13 cellular contexts compared by ENCODE assay signal in the genomic region with DNA sequence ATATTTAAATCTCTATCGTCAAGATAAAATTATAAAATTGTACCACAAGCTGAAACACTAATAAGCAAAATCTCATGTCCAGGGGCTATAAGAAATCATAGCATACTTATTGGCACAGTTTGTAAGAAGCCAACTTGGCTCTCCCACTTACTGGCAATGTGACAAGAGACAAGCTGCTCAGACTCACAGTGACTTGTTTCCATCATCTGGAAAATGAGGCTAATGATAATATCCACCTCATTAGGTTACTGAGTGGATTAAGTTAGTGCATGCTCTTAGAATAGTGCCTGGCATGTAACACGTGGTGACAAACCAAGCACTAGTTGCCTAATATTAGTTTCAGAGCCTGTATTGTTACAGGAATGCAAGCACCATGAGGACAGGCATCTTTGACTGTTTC.
"Had no signal": no experiment of that assay in that cellular context is flagged by ENCODE, and none has a peak within 500 bp of the region (broad histone marks: within the 10 kb centered on the region; RNA-seq: fewer than 3 reads in every experiment).

No MANE protein-coding gene starts in this region.

- H3K4me2 ChIP-seq: smooth muscle cell had no signal

- DNase-seq: effector memory CD4-positive, alpha-beta T cell; foreskin fibroblast; immature natural killer cell; left colon; mesendoderm; naive B cell; stimulated activated CD4-positive, alpha-beta T cell treated with anti-CD3 and anti-CD28 coated beads, Interleukin-2, amount 100 ng/mL, for 48 hours; stimulated activated naive CD4-positive, alpha-beta T cell treated with Interleukin-2 at 50 U/mL for 16 hours had no signal

- H3K36me3 ChIP-seq: right atrium auricular region had no signal

- H3K27ac ChIP-seq: gastroesophageal sphincter, right atrium auricular region had no signal

- ATAC-seq: esophagus mucosa, gastroesophageal sphincter, left colon had no signal

- H3K9me3 ChIP-seq: gastroesophageal sphincter, right atrium auricular region had no signal

- H3K4me3 ChIP-seq: gastroesophageal sphincter, right atrium auricular region, smooth muscle cell had no signal

- H3K4me1 ChIP-seq: right atrium auricular region had no signal

- FAIRE-seq: urothelium cell line had no signal

- H3K27me3 ChIP-seq: gastroesophageal sphincter, right atrium auricular region had no signal
